In genomic region chr16:68085259-68086071, GRCh38 we compare ENCODE assay signal across 1 cellular context.
TF ChIP-seq lines count a peak whose summit lies in the region.

NFATC3 (plus strand) TSS chr16:68085370; CDS start chr16:68085682, 312 bp downstream.

TF ChIP-seq in WTC11, 78 proteins besides CTCF, POLR2A, EP300 and RAD21 (continued from another document):
- no peak for TF ChIP-seq ATF2 (CRISPR knock-in tag; IDR thresholded peaks at IDR 0.05; ENCODE audit: borderline replicate concordance, low read depth)
- no peak for TF ChIP-seq KAT7 (CRISPR knock-in tag; IDR thresholded peaks at IDR 0.05; ENCODE audit: borderline replicate concordance)
- TF ChIP-seq GTF2I (CRISPR knock-in tag; conservative IDR thresholded peaks at IDR 0.05): no peak
- peak; percentile 32; the same call in 1 of the 2 replicates for TF ChIP-seq FOXP1 (CRISPR knock-in tag; IDR thresholded peaks at IDR 0.05; ENCODE audit: borderline replicate concordance)
- peak; percentile 43; the same call in 1 of the 2 replicates for TF ChIP-seq GABPB1 (CRISPR knock-in tag; IDR thresholded peaks at IDR 0.05)
- no peak for TF ChIP-seq MYBL2 (CRISPR knock-in tag; IDR thresholded peaks at IDR 0.05)
- 0 out of 2 replicates have a peak, but pooled peaks have one; percentile 10 for TF ChIP-seq FOXK1 (CRISPR knock-in tag; IDR thresholded peaks at IDR 0.05)
- TF ChIP-seq ZNF423 (CRISPR knock-in tag; IDR thresholded peaks at IDR 0.05): no peak
- TF ChIP-seq HMGA2 (CRISPR knock-in tag; IDR thresholded peaks at IDR 0.05): no peak
- TF ChIP-seq FOXP4 (CRISPR knock-in tag; IDR thresholded peaks at IDR 0.05): no peak
- TF ChIP-seq IRF2 (CRISPR knock-in tag; IDR thresholded peaks at IDR 0.05; ENCODE audit: borderline replicate concordance, low read depth): no peak
- TF ChIP-seq TEAD1 (CRISPR knock-in tag; IDR thresholded peaks at IDR 0.05): no peak
- no peak for TF ChIP-seq ZSCAN18 (CRISPR knock-in tag; IDR thresholded peaks at IDR 0.05)
- no peak for TF ChIP-seq ELF4 (CRISPR knock-in tag; IDR thresholded peaks at IDR 0.05; ENCODE audit: low read depth)
- no peak for TF ChIP-seq ZNF671 (CRISPR knock-in tag; IDR thresholded peaks at IDR 0.05)
- no peak for TF ChIP-seq STAT6 (CRISPR knock-in tag; conservative IDR thresholded peaks at IDR 0.05; ENCODE audit: low read depth)
- TF ChIP-seq ZNF232 (CRISPR knock-in tag; IDR thresholded peaks at IDR 0.05): no peak
- TF ChIP-seq TP53 (CRISPR knock-in tag; IDR thresholded peaks at IDR 0.05): no peak
- no peak for TF ChIP-seq TEAD4 (CRISPR knock-in tag; IDR thresholded peaks at IDR 0.05)
- TF ChIP-seq ZNF425 (CRISPR knock-in tag; conservative IDR thresholded peaks at IDR 0.05): no peak
- TF ChIP-seq NFYB (CRISPR knock-in tag; conservative IDR thresholded peaks at IDR 0.05; ENCODE audit: low read depth): peak; percentile 15; the same call in 1 of the 2 replicates
- 0 out of 2 replicates have a peak, but pooled peaks have one; percentile 19 for TF ChIP-seq JUN (CRISPR knock-in tag; IDR thresholded peaks at IDR 0.05)
- TF ChIP-seq SOX15 (CRISPR knock-in tag; IDR thresholded peaks at IDR 0.05): no peak
- TF ChIP-seq USF2 (CRISPR knock-in tag; IDR thresholded peaks at IDR 0.05): peak; percentile 88
TF ChIP-seq in WTC11: peak in this region for 11.
